ENCODE assay signal across 8 cellular contexts in genomic region chr5:35436441-35437057, GRCh38.
A peak's percentile ranks its signal among the peaks of the same experiment; 100 is the strongest.
DNase-seq lines count a peak whose midpoint lies in the region; ATAC-seq and TF ChIP-seq lines count a peak whose summit lies in the region.

No MANE protein-coding gene starts in this region.

- no peak for TF ChIP-seq POLR2A in GM18505 (IDR thresholded peaks at IDR 0.05; ENCODE audit: borderline replicate concordance, extremely low read depth, insufficient read depth, insufficient read length)

- H3K4me3 Mint-ChIP-seq in activated CD8-positive, alpha-beta T cell treated with anti-CD3 and anti-CD28 coated beads, Interleukin-2, amount 10 ng/mL, durations not matched to agents 7 days and 5 days: no peak overlapping the region
- no peak overlapping the region for H3K4me3 Mint-ChIP-seq in stimulated activated memory B cell treated with anti-CD40 and anti-IgM and Interleukin-4, amounts not matched to agents 10 μg/mL and 1 μg/mL and 100 μg/mL, for 72 hours

- H3K36me3 Mint-ChIP-seq in activated CD8-positive, alpha-beta T cell treated with anti-CD3 and anti-CD28 coated beads, Interleukin-2, amount 10 ng/mL, durations not matched to agents 7 days and 5 days (ENCODE audit: low read depth): no peaks in the 10 kb centered on the region
- H3K36me3 Mint-ChIP-seq in stimulated activated memory B cell treated with anti-CD40 and anti-IgM and Interleukin-4, amounts not matched to agents 10 μg/mL and 1 μg/mL and 100 μg/mL, for 72 hours: no peaks in the 10 kb centered on the region

- peak; percentile 38 for DNase-seq in AG10803 (ENCODE audit: low read depth)
- DNase-seq in NAMALWA (ENCODE audit: low spot score): peak; percentile 65
- DNase-seq in activated CD8-positive, alpha-beta T cell treated with anti-CD3 and anti-CD28 coated beads, Interleukin-2, amount 10 ng/mL, durations not matched to agents 7 days and 5 days: peak; percentile 22
- peak; percentile 71 for DNase-seq in left kidney (ENCODE audit: low read depth, low spot score)
- DNase-seq in NCI-H345 treated with DMSO at 0.1 percent for 48 hours (lab: John Stamatoyannopoulos, UW; ENCODE audit: unreplicated experiment): no peak
- no peak for DNase-seq in activated T-cell treated with anti-CD3 and anti-CD28 coated beads, Interleukin-2, amount 50 U/mL, for 48 hours

- ATAC-seq in GM18505 (IDR thresholded peaks at IDR 0.05; ENCODE audit: unreplicated experiment): peak; percentile 69
- no peak for ATAC-seq in activated CD8-positive, alpha-beta T cell treated with anti-CD3 and anti-CD28 coated beads, Interleukin-2, amount 10 ng/mL, durations not matched to agents 7 days and 5 days
- no peak for ATAC-seq in stimulated activated memory B cell treated with anti-CD40 and anti-IgM and Interleukin-4, amounts not matched to agents 10 μg/mL and 1 μg/mL and 100 μg/mL, for 72 hours

- H3K4me1 Mint-ChIP-seq in activated CD8-positive, alpha-beta T cell treated with anti-CD3 and anti-CD28 coated beads, Interleukin-2, amount 10 ng/mL, durations not matched to agents 7 days and 5 days (ENCODE audit: low read depth): no peaks in the 10 kb centered on the region
- H3K4me1 Mint-ChIP-seq in stimulated activated memory B cell treated with anti-CD40 and anti-IgM and Interleukin-4, amounts not matched to agents 10 μg/mL and 1 μg/mL and 100 μg/mL, for 72 hours: no peaks in the 10 kb centered on the region

- peak; percentile 69 for TF ChIP-seq CTCF in AG10803 (conservative IDR thresholded peaks at IDR 0.05; ENCODE audit: low read length)

- POLR2A ChIA-PET in activated CD8-positive, alpha-beta T cell treated with anti-CD3 and anti-CD28 coated beads, Interleukin-2, amount 10 ng/mL, durations not matched to agents 7 days and 5 days (lab: Charles Lee): no interaction called here

- H3K9me3 Mint-ChIP-seq in activated CD8-positive, alpha-beta T cell treated with anti-CD3 and anti-CD28 coated beads, Interleukin-2, amount 10 ng/mL, durations not matched to agents 7 days and 5 days (ENCODE audit: insufficient read depth): no peaks in the 10 kb centered on the region
- H3K9me3 Mint-ChIP-seq in stimulated activated memory B cell treated with anti-CD40 and anti-IgM and Interleukin-4, amounts not matched to agents 10 μg/mL and 1 μg/mL and 100 μg/mL, for 72 hours: no peaks in the 10 kb centered on the region

- no peak overlapping the region for H3K27ac Mint-ChIP-seq in activated CD8-positive, alpha-beta T cell treated with anti-CD3 and anti-CD28 coated beads, Interleukin-2, amount 10 ng/mL, durations not matched to agents 7 days and 5 days
- no peak overlapping the region for H3K27ac Mint-ChIP-seq in stimulated activated memory B cell treated with anti-CD40 and anti-IgM and Interleukin-4, amounts not matched to agents 10 μg/mL and 1 μg/mL and 100 μg/mL, for 72 hours

- no peak overlapping the region for H3K4me3 ChIP-seq in AG10803 (ENCODE audit: low read length)

- CTCF ChIA-PET in activated CD8-positive, alpha-beta T cell treated with anti-CD3 and anti-CD28 coated beads, Interleukin-2, amount 10 ng/mL, durations not matched to agents 7 days and 5 days (lab: Charles Lee): interaction anchor here (0.9 to 1.9 kb wide), 13 partner anchors 8 to 491 kb away, joined by 3 to 11 read pairs (median 3); no protein-coding TSS in a partner anchor

- peaks cover 29% of the 10 kb centered on the region for H3K27me3 Mint-ChIP-seq in activated CD8-positive, alpha-beta T cell treated with anti-CD3 and anti-CD28 coated beads, Interleukin-2, amount 10 ng/mL, durations not matched to agents 7 days and 5 days (ENCODE audit: low read depth)
- H3K27me3 Mint-ChIP-seq in stimulated activated memory B cell treated with anti-CD40 and anti-IgM and Interleukin-4, amounts not matched to agents 10 μg/mL and 1 μg/mL and 100 μg/mL, for 72 hours: peaks cover 27% of the 10 kb centered on the region

Comparison
In these comparisons a context has a peak if more than half of its experiments do, and no peak if none do; other contexts are left out.
1. DNase-seq: peak in AG10803 (single experiment), NAMALWA (single experiment), activated CD8-positive, alpha-beta T cell treated with anti-CD3 and anti-CD28 coated beads, Interleukin-2, amount 10 ng/mL, durations not matched to agents 7 days and 5 days (single experiment) and left kidney (single experiment); none in NCI-H345 treated with DMSO at 0.1 percent for 48 hours (single experiment) and activated T-cell treated with anti-CD3 and anti-CD28 coated beads, Interleukin-2, amount 50 U/mL, for 48 hours (0 of 2).